8 cellular contexts compared by ENCODE assay signal in the genomic region with DNA sequence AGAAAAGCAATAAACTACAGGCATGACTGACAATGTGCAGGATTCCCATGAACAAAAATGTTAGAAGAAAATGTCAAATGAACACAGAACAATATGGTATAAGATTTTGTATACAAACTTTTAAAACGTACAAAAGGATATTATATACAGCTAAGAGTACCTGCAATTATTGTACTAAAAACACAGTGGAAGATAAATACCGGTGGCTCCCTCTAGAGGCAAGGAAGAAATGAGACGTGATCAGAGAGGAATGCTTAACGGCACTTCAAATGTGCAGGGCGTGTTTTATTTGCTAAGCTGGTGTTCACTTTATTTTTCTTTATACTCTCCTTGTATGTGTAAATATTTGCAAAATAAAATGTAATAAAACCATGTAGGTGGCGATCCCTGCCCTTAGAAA.
A peak's percentile ranks its signal among the peaks of the same experiment; 100 is the strongest.
DNase-seq lines count a peak whose midpoint lies in the region; ATAC-seq, FAIRE-seq and TF ChIP-seq lines count a peak whose summit lies in the region.

No MANE protein-coding gene starts in this region.

- H3K27me3 ChIP-seq in bronchial epithelial cell (ENCODE audit: control insufficient read depth, insufficient read depth, low read length) = no peaks in the 10 kb centered on the region
- no peaks in the 10 kb centered on the region for H3K27me3 ChIP-seq in right lobe of liver
- no peaks in the 10 kb centered on the region for H3K27me3 ChIP-seq in suprapubic skin

- intact Hi-C loops in right lobe of liver (cut with DNase I) = no loop called here

- peaks cover 42% of the 10 kb centered on the region for H3K4me1 Mint-ChIP-seq in activated CD8-positive, alpha-beta memory T cell treated with anti-CD3 and anti-CD28 coated beads, Interleukin-2, amount 10 ng/mL, durations not matched to agents 7 days and 5 days

- ATAC-seq in activated CD8-positive, alpha-beta memory T cell treated with anti-CD3 and anti-CD28 coated beads, Interleukin-2, amount 10 ng/mL, durations not matched to agents 7 days and 5 days = peak; percentile 84
- ATAC-seq in right lobe of liver (peak; percentile 73 to 91 (median 85)), HG03457 (IDR thresholded peaks at IDR 0.05; ENCODE audit: unreplicated experiment) (no peak)

- 12% methylated on average over 6 of the region's 6 CpGs for WGBS in right lobe of liver (ENCODE audit: insufficient coverage, low coverage, low lambda C conversion rate, missing lambda C conversion rate)
- WGBS in suprapubic skin = 45% methylated on average over 6 of the region's 6 CpGs

- in situ Hi-C loops in SK-MEL-5 (cut with HindIII; ENCODE audit: low pct_unique_long_range_greater_than_20kb, low sequenced_read_pairs) = no loop called here

- no peaks in the 10 kb centered on the region for H3K9me3 Mint-ChIP-seq in activated CD8-positive, alpha-beta memory T cell treated with anti-CD3 and anti-CD28 coated beads, Interleukin-2, amount 10 ng/mL, durations not matched to agents 7 days and 5 days (ENCODE audit: low read depth)

- TF ChIP-seq EP300 in suprapubic skin (IDR thresholded peaks at IDR 0.05) = no peak

- DNase-seq in activated CD8-positive, alpha-beta memory T cell treated with anti-CD3 and anti-CD28 coated beads, Interleukin-2, amount 10 ng/mL, durations not matched to agents 7 days and 5 days = peak; percentile 63
- no peak for DNase-seq in activated CD8-positive, alpha-beta memory T cell treated with anti-CD3 and anti-CD28 coated beads, Interleukin-2, amount 50 U/mL, for 48 hours
- DNase-seq in HT1080 (ENCODE audit: low read depth) = peak; percentile 9
- DNase-seq in SK-MEL-5 (ENCODE audit: low read depth, low spot score) = peak; percentile 73
- DNase-seq in bronchial epithelial cell (ENCODE audit: low read depth) = peak; percentile 59
- DNase-seq in right lobe of liver = no peak
- no peak for DNase-seq in suprapubic skin (ENCODE audit: low spot score in 2 of 2)

- CTCF ChIA-PET in activated CD8-positive, alpha-beta memory T cell treated with anti-CD3 and anti-CD28 coated beads, Interleukin-2, amount 10 ng/mL, durations not matched to agents 7 days and 5 days (lab: Charles Lee) = interaction anchor here (0.6 to 3.0 kb wide), 34 partner anchors 10 to 354 kb away, joined by 3 to 18 read pairs (median 3); no protein-coding TSS in a partner anchor

- TF ChIP-seq POLR2A in right lobe of liver (IDR thresholded peaks at IDR 0.05) (no peak), suprapubic skin (IDR thresholded peaks at IDR 0.05) (no peak)

- H3K4me3 Mint-ChIP-seq in activated CD8-positive, alpha-beta memory T cell treated with anti-CD3 and anti-CD28 coated beads, Interleukin-2, amount 10 ng/mL, durations not matched to agents 7 days and 5 days = no peak overlapping the region

- H3K27ac Mint-ChIP-seq in activated CD8-positive, alpha-beta memory T cell treated with anti-CD3 and anti-CD28 coated beads, Interleukin-2, amount 10 ng/mL, durations not matched to agents 7 days and 5 days = no peak overlapping the region

- H3K4me3 ChIP-seq in bronchial epithelial cell (ENCODE audit: low read depth, low read length) = no peak overlapping the region
- no peak overlapping the region for H3K4me3 ChIP-seq in right lobe of liver
- no peak overlapping the region for H3K4me3 ChIP-seq in suprapubic skin

- H3K36me3 ChIP-seq in bronchial epithelial cell (ENCODE audit: control insufficient read depth, insufficient read depth, low read length) (no peaks in the 10 kb centered on the region), right lobe of liver (no peaks in the 10 kb centered on the region), suprapubic skin (no peaks in the 10 kb centered on the region)

- no peak for FAIRE-seq in bronchial epithelial cell (lab: Jason Lieb, UNC)

- TF ChIP-seq CTCF in bronchial epithelial cell (IDR thresholded peaks at IDR 0.05; ENCODE audit: insufficient read depth, low read length, severe bottlenecking) (peak; percentile 57), right lobe of liver (IDR thresholded peaks at IDR 0.05) (peak; percentile 63 to 75 (median 69)), suprapubic skin (IDR thresholded peaks at IDR 0.05) (peak; percentile 35 to 42)

- H3K27me3 Mint-ChIP-seq in activated CD8-positive, alpha-beta memory T cell treated with anti-CD3 and anti-CD28 coated beads, Interleukin-2, amount 10 ng/mL, durations not matched to agents 7 days and 5 days = no peaks in the 10 kb centered on the region

- no peaks in the 10 kb centered on the region for H3K4me1 ChIP-seq in right lobe of liver
- no peaks in the 10 kb centered on the region for H3K4me1 ChIP-seq in suprapubic skin

- peaks cover 20% of the 10 kb centered on the region for H3K36me3 Mint-ChIP-seq in activated CD8-positive, alpha-beta memory T cell treated with anti-CD3 and anti-CD28 coated beads, Interleukin-2, amount 10 ng/mL, durations not matched to agents 7 days and 5 days

- H3K9me3 ChIP-seq in right lobe of liver = no peaks in the 10 kb centered on the region
- no peaks in the 10 kb centered on the region for H3K9me3 ChIP-seq in suprapubic skin

- H3K27ac ChIP-seq in right lobe of liver (no peak overlapping the region), suprapubic skin (no peak overlapping the region)

Comparison
In these comparisons a context has a peak if more than half of its experiments do, and no peak if none do; other contexts are left out.
1. DNase-seq: peak in activated CD8-positive, alpha-beta memory T cell treated with anti-CD3 and anti-CD28 coated beads, Interleukin-2, amount 10 ng/mL, durations not matched to agents 7 days and 5 days (single experiment), HT1080 (single experiment), SK-MEL-5 (single experiment) and bronchial epithelial cell (single experiment); none in activated CD8-positive, alpha-beta memory T cell treated with anti-CD3 and anti-CD28 coated beads, Interleukin-2, amount 50 U/mL, for 48 hours (single experiment), right lobe of liver (0 of 3) and suprapubic skin (0 of 2).
2. Peak in every context shown above with its lines, with median percentiles within 50 percentile points of each other: CTCF ChIP-seq.